Comparison of ENCODE assay signal across 19 cellular contexts in genomic region chr17:45704251-45704650, GRCh38.
"Had no signal": no experiment of that assay in that cellular context is flagged by ENCODE, and none has a peak within 500 bp of the region (broad histone marks: within the 10 kb centered on the region; RNA-seq: fewer than 3 reads in every experiment).

No MANE protein-coding gene starts in this region.

- H3K9me3 ChIP-seq: MG63, SJCRH30 had no signal

- H3K36me3 ChIP-seq: MG63, SJCRH30 had no signal

- DNase-seq: Karpas-422, KG1, MG63, NCI-H1092, NCI-H1436, NCI-H187, NCI-H2029, NCI-H2081 treated with DMSO at 0.1 percent for 48 hours, NCI-H2171, NCI-H226, NCI-H446, NCI-H510A, NCI-H524 treated with DMSO at 0.1 percent for 48 hours, NCI-H774, SHP77 treated with DMSO at 0.1 percent for 48 hours, SJCRH30 had no signal

- H3K27ac ChIP-seq: SJCRH30 had no signal

- H3K4me3 ChIP-seq: MG63, SJCRH30 had no signal

- ATAC-seq: Panc1, Right ventricle myocardium inferior, SK-N-SH treated with all-trans-retinoic acid at 6 μM for 48 hours had no signal

- H3K4me1 ChIP-seq: SJCRH30 had no signal
